ENCODE assay signal across 14 cellular contexts in the genomic region with DNA sequence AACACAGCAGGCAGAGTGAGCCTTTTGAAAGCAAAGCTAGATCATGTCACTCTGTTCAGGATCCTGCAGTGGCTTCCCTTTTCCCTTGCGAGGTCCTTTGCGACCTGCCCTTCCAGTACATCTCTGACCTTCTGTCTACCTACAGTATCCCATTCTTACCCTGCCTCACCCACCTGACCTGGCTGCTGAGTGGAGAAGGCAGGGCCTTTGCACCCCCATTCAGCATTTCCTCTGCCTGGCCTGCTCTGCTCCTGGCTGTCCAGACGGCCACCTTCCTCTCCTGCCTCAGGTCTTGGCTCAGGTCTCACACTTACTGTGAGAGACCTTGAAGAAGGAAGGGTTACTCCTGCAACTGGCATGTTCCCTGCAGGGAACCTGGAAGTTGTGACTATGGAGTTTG.
DNase-seq lines count a peak whose midpoint lies in the region; ATAC-seq and TF ChIP-seq lines count a peak whose summit lies in the region.
"Had no signal": no experiment of that assay in that cellular context is flagged by ENCODE, and none has a peak within 500 bp of the region (broad histone marks: within the 10 kb centered on the region; RNA-seq: fewer than 3 reads in every experiment).

No MANE protein-coding gene starts in this region.

- H3K9me3 Mint-ChIP-seq in effector memory CD8-positive, alpha-beta T cell = no peaks in the 10 kb centered on the region
- H3K9me3 Mint-ChIP-seq in stimulated activated effector memory CD8-positive, alpha-beta T cell treated with anti-CD3 and anti-CD28 coated beads, Interleukin-12 subunit alpha, Interleukin-12 subunit beta, amount 100 ng/mL, for 72 hours = peaks cover 2% of the 10 kb centered on the region
- no peaks in the 10 kb centered on the region for H3K9me3 Mint-ChIP-seq in endodermal cell

- no peak overlapping the region for H3K4me3 Mint-ChIP-seq in effector memory CD8-positive, alpha-beta T cell
- H3K4me3 Mint-ChIP-seq in stimulated activated effector memory CD8-positive, alpha-beta T cell treated with anti-CD3 and anti-CD28 coated beads, Interleukin-12 subunit alpha, Interleukin-12 subunit beta, amount 100 ng/mL, for 72 hours = no peak overlapping the region
- no peak overlapping the region for H3K4me3 Mint-ChIP-seq in endodermal cell

- H3K4me3 ChIP-seq in adipocyte (ENCODE audit: low read length) = peak overlapping the region; percentile 74
- no peak overlapping the region for H3K4me3 ChIP-seq in mucosa of descending colon
- H3K4me3 ChIP-seq in endodermal cell (ENCODE audit: low read length) = no peak overlapping the region

- no peak for ATAC-seq in effector memory CD8-positive, alpha-beta T cell (replicated peaks)
- peak; percentile 10 for ATAC-seq in mucosa of descending colon
- no peak for ATAC-seq in stimulated activated effector memory CD8-positive, alpha-beta T cell treated with anti-CD3 and anti-CD28 coated beads, Interleukin-12 subunit alpha, Interleukin-12 subunit beta, amount 100 ng/mL, for 72 hours
- no peak for ATAC-seq in GM18907 (IDR thresholded peaks at IDR 0.05; ENCODE audit: unreplicated experiment)
- ATAC-seq in GM21619 (IDR thresholded peaks at IDR 0.05; ENCODE audit: unreplicated experiment) = no peak

- H3K9me3 ChIP-seq in adipocyte (ENCODE audit: control insufficient read depth, low read length) (no peaks in the 10 kb centered on the region), mucosa of descending colon (no peaks in the 10 kb centered on the region), endodermal cell (ENCODE audit: control insufficient read depth, low read length) (no peaks in the 10 kb centered on the region)

- H3K4me1 Mint-ChIP-seq in effector memory CD8-positive, alpha-beta T cell (ENCODE audit: low read depth in 2 of 2) = peaks cover 41 to 66% of the 10 kb centered on the region in 2 donors
- peaks cover 71% of the 10 kb centered on the region for H3K4me1 Mint-ChIP-seq in stimulated activated effector memory CD8-positive, alpha-beta T cell treated with anti-CD3 and anti-CD28 coated beads, Interleukin-12 subunit alpha, Interleukin-12 subunit beta, amount 100 ng/mL, for 72 hours
- H3K4me1 Mint-ChIP-seq in endodermal cell = no peaks in the 10 kb centered on the region

- H3K36me3 Mint-ChIP-seq in effector memory CD8-positive, alpha-beta T cell (ENCODE audit: insufficient read depth) = peaks cover 5% of the 10 kb centered on the region
- H3K36me3 Mint-ChIP-seq in stimulated activated effector memory CD8-positive, alpha-beta T cell treated with anti-CD3 and anti-CD28 coated beads, Interleukin-12 subunit alpha, Interleukin-12 subunit beta, amount 100 ng/mL, for 72 hours = peaks cover 15% of the 10 kb centered on the region
- no peaks in the 10 kb centered on the region for H3K36me3 Mint-ChIP-seq in endodermal cell (ENCODE audit: low read depth)

- H3K27me3 Mint-ChIP-seq in effector memory CD8-positive, alpha-beta T cell = no peaks in the 10 kb centered on the region
- no peaks in the 10 kb centered on the region for H3K27me3 Mint-ChIP-seq in endodermal cell (ENCODE audit: insufficient read depth)
- H3K27me3 Mint-ChIP-seq: IgD-negative memory B cell had no signal

- peak overlapping the region; percentile 7 to 30 for H3K27ac Mint-ChIP-seq in effector memory CD8-positive, alpha-beta T cell
- peak overlapping the region; percentile 41 for H3K27ac Mint-ChIP-seq in stimulated activated effector memory CD8-positive, alpha-beta T cell treated with anti-CD3 and anti-CD28 coated beads, Interleukin-12 subunit alpha, Interleukin-12 subunit beta, amount 100 ng/mL, for 72 hours
- no peak overlapping the region for H3K27ac Mint-ChIP-seq in endodermal cell
- H3K27ac Mint-ChIP-seq: IgD-negative memory B cell had no signal

- peaks cover 24% of the 10 kb centered on the region for H3K4me1 ChIP-seq in adipocyte (ENCODE audit: control insufficient read depth, insufficient read depth, low read length)
- H3K4me1 ChIP-seq in mucosa of descending colon (ENCODE audit: low read depth) = no peaks in the 10 kb centered on the region
- no peaks in the 10 kb centered on the region for H3K4me1 ChIP-seq in endodermal cell (ENCODE audit: control insufficient read depth, insufficient read depth, low read length)

- H3K9ac ChIP-seq in adipocyte (ENCODE audit: low read length) (peak overlapping the region; percentile 84), endodermal cell (ENCODE audit: extremely low read depth, low read length, poor library complexity, severe bottlenecking) (no peak overlapping the region)

- H3K27ac ChIP-seq in endodermal cell (ENCODE audit: low read depth, low read length) = no peak overlapping the region

- 91 to 94% methylated on average over 2 to 3 of the region's 3 CpGs for WGBS in endodermal cell (ENCODE audit: insufficient coverage in 1 of 2, insufficient read length in 1 of 2), 2 experiments

- TF ChIP-seq CTCF in mucosa of descending colon (IDR thresholded peaks at IDR 0.05) = no peak
- TF ChIP-seq CTCF in endodermal cell (conservative IDR thresholded peaks at IDR 0.05) = no peak

- no peaks in the 10 kb centered on the region for H3K27me3 ChIP-seq in adipocyte (replicated peaks; ENCODE audit: control insufficient read depth, insufficient read depth, low read length)
- no peaks in the 10 kb centered on the region for H3K27me3 ChIP-seq in endodermal cell (ENCODE audit: control insufficient read depth, insufficient read depth, low read length, poor library complexity, severe bottlenecking)

- intact Hi-C loops in mucosa of descending colon (cut with DNase I, micrococcal nuclease) = no loop called here

- DNase-seq in adipocyte (ENCODE audit: low read depth) (no peak), mucosa of descending colon (no peak), endodermal cell (no peak)
- no peak for DNase-seq in effector memory CD8-positive, alpha-beta T cell
- DNase-seq in stimulated activated effector memory CD8-positive, alpha-beta T cell treated with anti-CD3 and anti-CD28 coated beads, Interleukin-12 subunit alpha, Interleukin-12 subunit beta, amount 100 ng/mL, for 72 hours (ENCODE audit: low spot score in 2 of 2) = no peak
- DNase-seq in stimulated activated naive CD4-positive, alpha-beta T cell (lab: John Stamatoyannopoulos, UW) = no peak
- DNase-seq: activated gamma-delta T cell treated with Interleukin-2 at 50 U/mL for 16 hours, AML-193, HCEC 1CT, NCI-H1048, small intestine had no signal

- H3K36me3 ChIP-seq in adipocyte (ENCODE audit: control insufficient read depth, insufficient read depth, low read length, severe bottlenecking) (no peaks in the 10 kb centered on the region), mucosa of descending colon (ENCODE audit: low read depth) (no peaks in the 10 kb centered on the region), endodermal cell (ENCODE audit: control insufficient read depth, insufficient read depth, low read length) (no peaks in the 10 kb centered on the region)
